Comparison of ENCODE assay signal across 15 cellular contexts in genomic region chr10:111429288-111430028, GRCh38.
"Had no signal": no experiment of that assay in that cellular context is flagged by ENCODE, and none has a peak within 500 bp of the region (broad histone marks: within the 10 kb centered on the region; RNA-seq: fewer than 3 reads in every experiment).

No MANE protein-coding gene starts in this region.

- H3K27me3 ChIP-seq: adrenal gland, ovary, tibial nerve, vagina had no signal

- H3K36me3 ChIP-seq: adrenal gland, ovary, tibial nerve, vagina, WERI-Rb-1 had no signal

- H3K4me1 ChIP-seq: adrenal gland, vagina had no signal

- DNase-seq: activated CD4-positive, alpha-beta T cell treated with anti-CD3 and anti-CD28 coated beads for 4 hours; activated CD8-positive, alpha-beta memory T cell treated with anti-CD3 and anti-CD28 coated beads for 24 hours; activated naive CD4-positive, alpha-beta T cell treated with anti-CD3 and anti-CD28 coated beads, Interleukin-2, amount 50 U/mL, for 16 hours; adrenal gland; central memory CD4-positive, alpha-beta T cell; effector CD4-positive, alpha-beta T cell; hippocampal formation; kidney glomerular epithelial cell; ovary; stimulated activated CD4-positive, alpha-beta T cell treated with anti-CD3 and anti-CD28 coated beads, Interleukin-4, amount 100 ng/mL, for 4 hours; T1000; WERI-Rb-1 had no signal

- H3K27ac ChIP-seq: adrenal gland, coronary artery, ovary, tibial nerve, vagina had no signal

- H3K4me3 ChIP-seq: adrenal gland, coronary artery, ovary, tibial nerve, vagina had no signal

- H3K9me3 ChIP-seq: adrenal gland, ovary, tibial nerve, vagina had no signal
